Comparison of ENCODE assay signal across 8 cellular contexts in the genomic region with DNA sequence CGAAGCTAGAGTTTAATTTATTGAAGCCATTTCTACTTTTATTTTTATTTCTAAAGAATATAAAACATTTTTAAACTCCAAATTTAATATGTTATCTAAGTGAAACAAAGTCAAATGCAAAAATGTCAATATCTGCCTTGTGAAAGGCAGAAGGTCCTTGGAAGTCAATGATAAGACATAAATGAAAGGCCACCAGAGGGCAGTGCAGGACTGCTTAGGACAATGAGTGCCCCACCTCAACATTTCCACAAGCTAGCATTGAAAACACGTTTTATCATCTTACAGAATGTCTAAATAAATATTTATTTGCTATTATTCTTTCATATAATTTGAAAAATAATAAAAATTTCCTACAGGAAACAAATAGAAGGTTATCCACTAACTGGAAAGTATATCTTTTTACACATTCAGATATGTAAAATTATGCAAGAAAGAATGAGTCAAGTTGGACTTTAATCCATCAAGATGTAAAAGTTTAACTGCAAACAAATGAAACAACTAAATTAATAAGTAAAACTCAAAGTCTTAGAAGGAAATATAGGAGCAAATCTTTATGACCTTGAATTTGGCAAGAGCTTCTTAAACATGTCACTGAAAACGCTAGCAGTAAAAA.
DNase-seq lines count a peak whose midpoint lies in the region; ATAC-seq and TF ChIP-seq lines count a peak whose summit lies in the region.

No MANE protein-coding gene starts in this region.

- ATAC-seq in GM21390 (IDR thresholded peaks at IDR 0.05; ENCODE audit: unreplicated experiment) (peak; percentile 60), GM19467 (IDR thresholded peaks at IDR 0.05; ENCODE audit: unreplicated experiment) (no peak)

- no peaks in the 10 kb centered on the region for H3K36me3 Mint-ChIP-seq in brain

- no peak overlapping the region for H3K4me3 Mint-ChIP-seq in brain

- H3K4me3 ChIP-seq in SJSA1, result no peak overlapping the region

- TF ChIP-seq CTCF in brain (conservative IDR thresholded peaks at IDR 0.05), result peak; percentile 79 to 90

- no peaks in the 10 kb centered on the region for H3K4me1 ChIP-seq in SJSA1 (replicated peaks)

- no peak overlapping the region for H3K27ac ChIP-seq in SJSA1

- no peaks in the 10 kb centered on the region for H3K9me3 Mint-ChIP-seq in brain

- peaks cover 8% of the 10 kb centered on the region for H3K27me3 Mint-ChIP-seq in brain

- no peak overlapping the region for H3K27ac Mint-ChIP-seq in brain

- peak; percentile 16 for DNase-seq in DMS 273 treated with DMSO at 0.1 percent for 48 hours (lab: John Stamatoyannopoulos, UW)
- peak; percentile 72 for DNase-seq in M059J (ENCODE audit: low read depth)
- DNase-seq in SJSA1 (ENCODE audit: low read depth in 1 of 2, low spot score in 2 of 2), result peak; percentile 17 to 66
- peak; percentile 60 for DNase-seq in iPS-NIHi7 (ENCODE audit: extremely low spot score)
- peak; percentile 22 to 39 (median 31) for DNase-seq in stimulated activated CD4-positive, alpha-beta T cell treated with anti-CD3 and anti-CD28 coated beads, Interleukin-1b, Interleukin-23, amount 100 ng/mL, for 24 hours (ENCODE audit: low read depth in 4 of 4, low spot score in 1 of 4)

- no peaks in the 10 kb centered on the region for H3K4me1 Mint-ChIP-seq in brain

- no peaks in the 10 kb centered on the region for H3K36me3 ChIP-seq in SJSA1

- H3K27me3 ChIP-seq in SJSA1 (replicated peaks), result no peaks in the 10 kb centered on the region

- no peaks in the 10 kb centered on the region for H3K9me3 ChIP-seq in SJSA1 (replicated peaks)

Comparison
In these comparisons a context has a peak if more than half of its experiments do, and no peak if none do; other contexts are left out.
1. DNase-seq: peak in every context shown above with its lines; median percentile 72 in M059J; 60 in iPS-NIHi7; 42 in SJSA1; 31 in stimulated activated CD4-positive, alpha-beta T cell treated with anti-CD3 and anti-CD28 coated beads, Interleukin-1b, Interleukin-23, amount 100 ng/mL, for 24 hours; 16 in DMS 273 treated with DMSO at 0.1 percent for 48 hours.